In genomic region chr9:136351237-136351800, GRCh38 we compare ENCODE assay signal across 22 cellular contexts. TPM values are rescaled to one million over a fixed set of nuclear protein-coding genes. Genes with fewer than 3 reads are reported as not detected.
A peak's percentile ranks its signal among the peaks of the same experiment; 100 is the strongest.
DNase-seq lines count a peak whose midpoint lies in the region; ATAC-seq, FAIRE-seq and TF ChIP-seq lines count a peak whose summit lies in the region.
"Had no signal": no experiment of that assay in that cellular context is flagged by ENCODE, and none has a peak within 500 bp of the region (broad histone marks: within the 10 kb centered on the region; RNA-seq: fewer than 3 reads in every experiment).

No MANE protein-coding gene starts in this region.

- ATAC-seq in lower lobe of right lung (no peak), GM18505 (IDR thresholded peaks at IDR 0.05; ENCODE audit: unreplicated experiment) (no peak)
- ATAC-seq: GM12878, GM23338, HepG2 had no signal

- intact Hi-C loops in endothelial cell of umbilical vein (cut with micrococcal nuclease): no loop called here
- intact Hi-C loops in lower lobe of right lung (cut with DNase I): no loop called here
- intact Hi-C loops in transverse colon (cut with DNase I; ENCODE audit: low total_unique reads): no loop called here

- no peak for TF ChIP-seq EP300 in transverse colon (IDR thresholded peaks at IDR 0.05; ENCODE audit: low read depth)

- TF ChIP-seq POLR2A in endothelial cell of umbilical vein (IDR thresholded peaks at IDR 0.05; ENCODE audit: low read depth, low read length) (no peak), GM18505 (IDR thresholded peaks at IDR 0.05; ENCODE audit: borderline replicate concordance, extremely low read depth, insufficient read depth, insufficient read length) (no peak), transverse colon (IDR thresholded peaks at IDR 0.05) (no peak)

- no peak overlapping the region for H3K14ac ChIP-seq in neuronal stem cell (ENCODE audit: low read length)

- no peak overlapping the region for H2AK5ac ChIP-seq in neuronal stem cell (ENCODE audit: low read depth, low read length)

- in situ Hi-C loops in transverse colon (cut with MboI; ENCODE audit: low pct_ligation_motif_present in 1 of 4, low pct_unique_long_range_greater_than_20kb in 1 of 4, low sequenced_read_pairs in 3 of 4): no loop called here

- no peak overlapping the region for H2BK12ac ChIP-seq in neuronal stem cell (ENCODE audit: low read length)

- no peak for FAIRE-seq in endothelial cell of umbilical vein (lab: Jason Lieb, UNC)
- FAIRE-seq: GM12878, GM19239, H54, HepG2 had no signal

- no peak overlapping the region for H2BK120ac ChIP-seq in neuronal stem cell (ENCODE audit: low read depth, low read length)

- peaks cover 13% of the 10 kb centered on the region for H3K79me1 ChIP-seq in neuronal stem cell (ENCODE audit: low read depth, low read length)

- no peaks in the 10 kb centered on the region for H3K79me2 ChIP-seq in endothelial cell of umbilical vein (ENCODE audit: control insufficient read depth, insufficient read depth, low read length)

- H3K4me1 ChIP-seq in HEK293 (ENCODE audit: control insufficient read depth, insufficient read depth, low read length) (no peaks in the 10 kb centered on the region), SJCRH30 (peaks cover 33% of the 10 kb centered on the region), endothelial cell of umbilical vein (ENCODE audit: control insufficient read depth, extremely low read depth, insufficient read depth, low read length) (no peaks in the 10 kb centered on the region), neuronal stem cell (ENCODE audit: control insufficient read depth in 2 of 2, insufficient read depth in 1 of 2, low read depth in 1 of 2, low read length in 2 of 2) (peaks cover 2 to 6% of the 10 kb centered on the region in 2 donors), lower lobe of right lung (peaks cover 31% of the 10 kb centered on the region), transverse colon (peaks cover 0 to 8% (median 3%) of the 10 kb centered on the region in 4 donors)

- H3K9ac ChIP-seq in endothelial cell of umbilical vein (replicated peaks; ENCODE audit: extremely low read depth, insufficient read depth, low read length): no peak overlapping the region
- H3K9ac ChIP-seq in neuronal stem cell (ENCODE audit: low read depth, low read length, poor library complexity): no peak overlapping the region

- H4K20me1 ChIP-seq in endothelial cell of umbilical vein (replicated peaks; ENCODE audit: control insufficient read depth, extremely low read depth, insufficient read depth, low read length): no peaks in the 10 kb centered on the region

- H3K4me3 ChIP-seq in HEK293 (ENCODE audit: low read depth, low read length) (no peak overlapping the region), SJCRH30 (no peak overlapping the region), endothelial cell of umbilical vein (replicated peaks in 1 of 3; ENCODE audit: insufficient read depth in 1 of 3, low read depth in 1 of 3, low read length in 3 of 3) (no peak overlapping the region), neuronal stem cell (ENCODE audit: low read length in 2 of 2) (no peak overlapping the region), lower lobe of right lung (no peak overlapping the region), transverse colon (no peak overlapping the region)
- H3K4me3 ChIP-seq: GM12878, GM23338 had no signal

- dilution Hi-C loops in endothelial cell of umbilical vein (cut with MboI; ENCODE audit: extremely low pct_ligation_motif_present, low sequenced_read_pairs): no loop called here

- CTCF ChIA-PET in HEK293 (lab: Yijun Ruan, JAX) (interaction anchor here (0.6 to 1.1 kb wide), 5 partner anchors 12 to 748 kb away, joined by 3 to 4 read pairs (median 3); partner anchors contain the start of genes DNLZ and SNAPC4), endothelial cell of umbilical vein (lab: Charles Lee) (no interaction called here)

- H2BK15ac ChIP-seq in neuronal stem cell (ENCODE audit: low read length): no peak overlapping the region

- H3K9me1 ChIP-seq in endothelial cell of umbilical vein (replicated peaks; ENCODE audit: control insufficient read depth, extremely low read depth, insufficient read depth, low read length): no peaks in the 10 kb centered on the region

- no peak overlapping the region for H3K27ac ChIP-seq in HEK293 (ENCODE audit: extremely low read depth, low read depth, low read length)
- H3K27ac ChIP-seq in SJCRH30: no peak overlapping the region
- no peak overlapping the region for H3K27ac ChIP-seq in endothelial cell of umbilical vein (ENCODE audit: insufficient read depth, low read depth, low read length)
- no peak overlapping the region for H3K27ac ChIP-seq in neuronal stem cell (replicated peaks; ENCODE audit: low read length)
- no peak overlapping the region for H3K27ac ChIP-seq in lower lobe of right lung
- no peak overlapping the region for H3K27ac ChIP-seq in transverse colon

- H2AFZ ChIP-seq in endothelial cell of umbilical vein (ENCODE audit: low read depth, low read length): no peak overlapping the region
- no peak overlapping the region for H2AFZ ChIP-seq in neuronal stem cell (ENCODE audit: low read length)
- H2AFZ ChIP-seq: GM23338 had no signal

- DNase-seq in SJCRH30: peak; percentile 78 to 79
- no peak for DNase-seq in endothelial cell of umbilical vein (ENCODE audit: low read depth, low spot score)
- no peak for DNase-seq in neuronal stem cell (ENCODE audit: low spot score)
- no peak for DNase-seq in lower lobe of right lung
- DNase-seq in transverse colon: no peak
- DNase-seq: C1 segment of cervical spinal cord; CD8-positive, alpha-beta memory T cell; COR-L47; DMS 273 treated with DMSO at 0.1 percent for 48 hours; DMS53; DND-41; EL; HCEC 1CT; HFFc6 had no signal

- WGBS in neuronal stem cell (ENCODE audit: extremely low coverage in 2 of 2, insufficient read length in 2 of 2, insufficient replicate concordance in 1 of 2), 2 donors: no CpG with 5 or more reads among the region's 12 CpGs
- WGBS in transverse colon (ENCODE audit: low coverage in 1 of 2), 2 donors: 73% methylated on average over 10 of the region's 12 CpGs; no CpG with 5 or more reads in 1 of the 2 donors

- no peak overlapping the region for H4K8ac ChIP-seq in neuronal stem cell (ENCODE audit: low read depth, low read length)

- no peak overlapping the region for H3K4ac ChIP-seq in neuronal stem cell (ENCODE audit: low read length)

- no peak overlapping the region for H3K4me2 ChIP-seq in endothelial cell of umbilical vein (ENCODE audit: insufficient read depth, low read length)
- no peak overlapping the region for H3K4me2 ChIP-seq in neuronal stem cell (ENCODE audit: insufficient read depth, low read length, poor library complexity, severe bottlenecking)
- H3K4me2 ChIP-seq: GM23338 had no signal

- no TSS peak for BruUV-seq in endothelial cell of umbilical vein (replicated peaks; lab: Mats Ljungman, UMichigan)

- peak overlapping the region; percentile 25 for H3K23ac ChIP-seq in neuronal stem cell (ENCODE audit: low read depth, low read length, poor library complexity)

- H3K36me3 ChIP-seq in HEK293 (ENCODE audit: control insufficient read depth in 2 of 2, insufficient read depth in 1 of 2, low read length in 2 of 2) (peaks cover 0 to 10% of the 10 kb centered on the region in 2 experiments; a peak in 1 of 3 replicates), SJCRH30 (no peaks in the 10 kb centered on the region), endothelial cell of umbilical vein (ENCODE audit: control insufficient read depth in 2 of 2, extremely low read depth in 1 of 2, insufficient read depth in 2 of 2, low read length in 2 of 2) (no peaks in the 10 kb centered on the region), neuronal stem cell (replicated peaks in 1 of 2; ENCODE audit: control insufficient read depth in 2 of 2, insufficient read depth in 2 of 2, low read length in 2 of 2) (peaks cover 2 to 10% of the 10 kb centered on the region in 2 donors), lower lobe of right lung (peaks cover 4% of the 10 kb centered on the region), transverse colon (no peaks in the 10 kb centered on the region)

- H2BK5ac ChIP-seq in neuronal stem cell (ENCODE audit: low read length): no peak overlapping the region

- H3K18ac ChIP-seq in neuronal stem cell (ENCODE audit: low read length): peak overlapping the region; percentile 27

- no peak for TF ChIP-seq CTCF in HEK293 (tag by site-specific recombination; IDR thresholded peaks at IDR 0.05)
- TF ChIP-seq CTCF in endothelial cell of umbilical vein (IDR thresholded peaks at IDR 0.05; ENCODE audit: extremely low read depth in 1 of 2, insufficient read depth in 1 of 2, low read depth in 1 of 2, low read length in 2 of 2): no peak
- no peak for TF ChIP-seq CTCF in lower lobe of right lung (IDR thresholded peaks at IDR 0.05)
- TF ChIP-seq CTCF in transverse colon (IDR thresholded peaks at IDR 0.05): no peak

- POLR2A ChIA-PET in HEK293 (lab: Yijun Ruan, JAX): interaction anchor here (1.6 kb wide), 1 partner anchor 12 kb away, joined by 7 read pairs; the partner anchor contains the start of gene DNLZ
- POLR2A ChIA-PET in endothelial cell of umbilical vein (lab: Charles Lee): no interaction called here

- H3K27me3 ChIP-seq in SJCRH30 (no peaks in the 10 kb centered on the region), endothelial cell of umbilical vein (ENCODE audit: control insufficient read depth in 2 of 2, insufficient read depth in 2 of 2, low read length in 2 of 2) (no peaks in the 10 kb centered on the region), neuronal stem cell (ENCODE audit: control insufficient read depth in 3 of 3, insufficient read depth in 3 of 3, low read depth in 1 of 3, low read length in 3 of 3) (no peaks in the 10 kb centered on the region), lower lobe of right lung (ENCODE audit: low read depth) (no peaks in the 10 kb centered on the region), transverse colon (no peaks in the 10 kb centered on the region)

- no peak overlapping the region for H4K91ac ChIP-seq in neuronal stem cell (ENCODE audit: low read depth, low read length, poor library complexity)

- H3K9me3 ChIP-seq in HEK293 (ENCODE audit: control insufficient read depth, insufficient read depth, low read depth, low read length) (no peaks in the 10 kb centered on the region), SJCRH30 (replicated peaks) (no peaks in the 10 kb centered on the region), endothelial cell of umbilical vein (replicated peaks; ENCODE audit: control insufficient read depth, insufficient read depth, low read length) (no peaks in the 10 kb centered on the region), neuronal stem cell (replicated peaks in 1 of 2; ENCODE audit: control insufficient read depth in 2 of 2, insufficient read depth in 1 of 2, low read depth in 1 of 2, low read length in 2 of 2) (no peaks in the 10 kb centered on the region), lower lobe of right lung (no peaks in the 10 kb centered on the region), transverse colon (no peaks in the 10 kb centered on the region)

RNA-seq across cellular contexts. Expression of gene DNLZ, which starts 12.2 kb away (rescaled TPM):
- 17.0 and 19.4 TPM in 2 replicates for total RNA-seq in SJCRH30 (2014; rRNA removed; shearing (Covaris generic))
- total RNA-seq in endothelial cell of umbilical vein (26.9 and 27.5 TPM in 2 replicates), lower lobe of right lung (12.9 TPM), transverse colon (10 to 100 TPM in 2 of 4 donors, 1 to 10 TPM in 2; 6.7 to 17.3 (median 10.4) TPM)
- polyA plus RNA-seq in endothelial cell of umbilical vein: 23.0 and 38.4 TPM in 2 replicates
- polyA plus RNA-seq in endothelial cell of umbilical vein (2011; cell fraction: cytosol; rRNA removed): 12.6 and 14.5 TPM in 2 replicates
- 7.0 and 8.5 TPM in 2 replicates for polyA plus RNA-seq in endothelial cell of umbilical vein (2011; cell fraction: nucleus; rRNA removed)
- polyA plus RNA-seq in endothelial cell of umbilical vein (2012): 12.0 and 12.5 TPM in 2 replicates
- 2.1 and 2.6 TPM in 2 replicates for polyA minus RNA-seq in endothelial cell of umbilical vein
- 6.8 TPM for polyA minus RNA-seq in endothelial cell of umbilical vein (2011; cell fraction: cytosol; rRNA and poly(A)+ RNA removed)
- polyA minus RNA-seq in endothelial cell of umbilical vein (2011; cell fraction: nucleus; rRNA and poly(A)+ RNA removed): 1.7 and 3.0 TPM in 2 replicates
- polyA plus RNA-seq in neuronal stem cell (2013, experiment 1 of 2): 6.7 TPM
- polyA plus RNA-seq in neuronal stem cell (2013, experiment 2 of 2): 6.9 TPM

RNA-seq across cellular contexts. Expression of gene CARD9, which starts 22.1 kb away (rescaled TPM):
- total RNA-seq in SJCRH30 (2014; rRNA removed; shearing (Covaris generic)): 8.8 and 11.8 TPM in 2 replicates
- total RNA-seq in endothelial cell of umbilical vein (0.16 and 0.71 TPM in 2 replicates), lower lobe of right lung (15.0 TPM), transverse colon (1 to 10 TPM; 1.1 to 5.6 (median 2.0) TPM)
- 0.19 and 0.22 TPM in 2 replicates for polyA plus RNA-seq in endothelial cell of umbilical vein
- 0.13 and 0.23 TPM in 2 replicates for polyA plus RNA-seq in endothelial cell of umbilical vein (2011; cell fraction: cytosol; rRNA removed)
- polyA plus RNA-seq in endothelial cell of umbilical vein (2011; cell fraction: nucleus; rRNA removed): 0.83 and 0.88 TPM in 2 replicates
- 0.43 and 0.74 TPM in 2 replicates for polyA plus RNA-seq in endothelial cell of umbilical vein (2012)
- 0.28 and 0.39 TPM in 2 replicates for polyA minus RNA-seq in endothelial cell of umbilical vein
- 2.0 TPM for polyA minus RNA-seq in endothelial cell of umbilical vein (2011; cell fraction: cytosol; rRNA and poly(A)+ RNA removed)
- polyA minus RNA-seq in endothelial cell of umbilical vein (2011; cell fraction: nucleus; rRNA and poly(A)+ RNA removed): 0.34 and 0.43 TPM in 2 replicates
- 0.14 TPM for polyA plus RNA-seq in neuronal stem cell (2013, experiment 1 of 2)
- 0.17 TPM for polyA plus RNA-seq in neuronal stem cell (2013, experiment 2 of 2)
- polyA plus RNA-seq: CD8-positive, alpha-beta memory T cell had no signal

RNA-seq across cellular contexts. Expression of gene GPSM1, which starts 24.0 kb away (rescaled TPM):
- 52.5 and 57.2 TPM in 2 replicates for total RNA-seq in SJCRH30 (2014; rRNA removed; shearing (Covaris generic))
- total RNA-seq in endothelial cell of umbilical vein: 42.8 and 47.1 TPM in 2 replicates
- polyA plus RNA-seq in endothelial cell of umbilical vein: 34.6 and 40.3 TPM in 2 replicates
- 16.7 and 24.9 TPM in 2 replicates for polyA plus RNA-seq in endothelial cell of umbilical vein (2011; cell fraction: cytosol; rRNA removed)
- 81.4 and 102 TPM in 2 replicates for polyA plus RNA-seq in endothelial cell of umbilical vein (2011; cell fraction: nucleus; rRNA removed)
- 22.3 and 40.4 TPM in 2 replicates for polyA plus RNA-seq in endothelial cell of umbilical vein (2012)
- 12.5 and 17.5 TPM in 2 replicates for polyA minus RNA-seq in endothelial cell of umbilical vein
- polyA minus RNA-seq in endothelial cell of umbilical vein (2011; cell fraction: cytosol; rRNA and poly(A)+ RNA removed): 7.5 TPM
- 20.3 and 41.3 TPM in 2 replicates for polyA minus RNA-seq in endothelial cell of umbilical vein (2011; cell fraction: nucleus; rRNA and poly(A)+ RNA removed)
- polyA plus RNA-seq in neuronal stem cell (2013, experiment 1 of 2): 37.4 TPM
- 37.2 TPM for polyA plus RNA-seq in neuronal stem cell (2013, experiment 2 of 2)
- 19.2 TPM for total RNA-seq in lower lobe of right lung
- 1 to 10 TPM; 2.3 to 8.6 (median 7.0) TPM for total RNA-seq in transverse colon

RNA-seq across cellular contexts. Expression of gene CCDC187, which starts 47.4 kb away (rescaled TPM):
- 0.05 TPM in 1 of 2 replicates, not detected in the other for total RNA-seq in SJCRH30 (2014; rRNA removed; shearing (Covaris generic))
- total RNA-seq in endothelial cell of umbilical vein: not detected in 2 replicates
- polyA plus RNA-seq in endothelial cell of umbilical vein: not detected in 2 replicates
- not detected in 2 replicates for polyA plus RNA-seq in endothelial cell of umbilical vein (2011; cell fraction: cytosol; rRNA removed)
- not detected in 2 replicates for polyA plus RNA-seq in endothelial cell of umbilical vein (2011; cell fraction: nucleus; rRNA removed)
- polyA plus RNA-seq in endothelial cell of umbilical vein (2012): not detected in 2 replicates
- not detected in 2 replicates for polyA minus RNA-seq in endothelial cell of umbilical vein
- 0.41 TPM for polyA minus RNA-seq in endothelial cell of umbilical vein (2011; cell fraction: cytosol; rRNA and poly(A)+ RNA removed)
- not detected in 2 replicates for polyA minus RNA-seq in endothelial cell of umbilical vein (2011; cell fraction: nucleus; rRNA and poly(A)+ RNA removed)
- polyA plus RNA-seq in neuronal stem cell (2013, experiment 1 of 2): 0.08 TPM
- 0.08 TPM for polyA plus RNA-seq in neuronal stem cell (2013, experiment 2 of 2)
- 6.6 TPM for total RNA-seq in lower lobe of right lung
- total RNA-seq in transverse colon: 1 to 10 TPM in 1 of 4 donors, under 1 TPM in 2, not detected in 1; 0.40 to 1.1 (median 0.41) TPM
- total RNA-seq: CD4-positive, CD25-positive, alpha-beta regulatory T cell; CD8-positive, alpha-beta memory T cell; HFFc6 had no signal
- polyA plus RNA-seq: CD4-positive, CD25-positive, alpha-beta regulatory T cell; CD8-positive, alpha-beta memory T cell; GM23338 had no signal

RNA-seq across cellular contexts. Expression of gene SNAPC4, which starts 48.7 kb away (rescaled TPM):
- total RNA-seq in SJCRH30 (2014; rRNA removed; shearing (Covaris generic)): 7.5 and 8.9 TPM in 2 replicates
- 14.7 and 17.5 TPM in 2 replicates for total RNA-seq in endothelial cell of umbilical vein
- 6.7 and 8.4 TPM in 2 replicates for polyA plus RNA-seq in endothelial cell of umbilical vein
- 3.6 and 4.5 TPM in 2 replicates for polyA plus RNA-seq in endothelial cell of umbilical vein (2011; cell fraction: cytosol; rRNA removed)
- polyA plus RNA-seq in endothelial cell of umbilical vein (2011; cell fraction: nucleus; rRNA removed): 35.6 and 37.7 TPM in 2 replicates
- polyA plus RNA-seq in endothelial cell of umbilical vein (2012): 11.7 and 14.4 TPM in 2 replicates
- 4.2 and 6.7 TPM in 2 replicates for polyA minus RNA-seq in endothelial cell of umbilical vein
- polyA minus RNA-seq in endothelial cell of umbilical vein (2011; cell fraction: cytosol; rRNA and poly(A)+ RNA removed): 5.0 TPM
- polyA minus RNA-seq in endothelial cell of umbilical vein (2011; cell fraction: nucleus; rRNA and poly(A)+ RNA removed): 5.9 and 10.7 TPM in 2 replicates
- 7.2 TPM for polyA plus RNA-seq in neuronal stem cell (2013, experiment 1 of 2)
- polyA plus RNA-seq in neuronal stem cell (2013, experiment 2 of 2): 7.1 TPM
- total RNA-seq in lower lobe of right lung: 7.4 TPM
- 10 to 100 TPM in 2 of 4 donors, 1 to 10 TPM in 2; 6.0 to 14.5 (median 10.1) TPM for total RNA-seq in transverse colon

Comparison
In these comparisons a context has a peak if more than half of its experiments do, and no peak if none do; other contexts are left out.
1. DNase-seq: peak in SJCRH30 (2 of 2); none in endothelial cell of umbilical vein (single experiment), neuronal stem cell (single experiment), lower lobe of right lung (single experiment) and transverse colon (single experiment).